23 cellular contexts compared by ENCODE assay signal in the genomic region with DNA sequence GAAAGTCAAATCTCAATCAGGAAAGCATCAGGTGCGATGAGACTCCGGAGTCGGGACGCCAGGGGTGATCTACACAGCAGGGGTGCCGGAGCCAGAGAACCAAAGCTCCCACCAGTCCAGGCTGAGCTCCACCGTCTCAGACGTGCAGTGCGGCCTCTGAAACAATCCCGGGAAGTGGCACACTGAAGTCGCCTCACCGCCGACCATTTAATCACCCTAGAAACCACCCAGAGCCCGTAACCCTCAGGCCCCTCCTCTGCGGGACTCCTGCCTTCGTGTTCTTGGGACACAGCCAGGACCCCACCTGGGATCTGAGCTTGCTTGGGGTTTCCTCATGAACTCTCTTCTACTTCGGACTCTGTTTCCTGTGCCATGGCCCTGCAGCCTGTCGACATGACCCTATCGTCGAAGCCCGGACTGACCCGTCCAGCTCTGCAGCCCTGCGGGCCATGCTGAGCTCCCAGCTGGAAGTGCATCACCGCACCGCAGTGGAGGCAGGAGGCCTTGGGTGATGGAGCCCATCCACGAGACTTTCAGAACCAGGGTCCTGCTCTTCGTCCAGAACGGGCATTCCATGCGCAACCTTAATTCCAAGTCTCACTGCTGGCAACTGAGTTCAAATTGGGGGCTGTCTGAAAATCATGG.
"Had no signal": no experiment of that assay in that cellular context is flagged by ENCODE, and none has a peak within 500 bp of the region (broad histone marks: within the 10 kb centered on the region; RNA-seq: fewer than 3 reads in every experiment).

No MANE protein-coding gene starts in this region.

- DNase-seq: colonic mucosa; effector CD8-positive, alpha-beta T cell; gastrocnemius medialis; immature natural killer cell; kidney; left cardiac atrium; left ventricle myocardium inferior; lower lobe of right lung; occipital lobe; small intestine; stimulated activated CD4-positive, alpha-beta T cell treated with anti-CD3 and anti-CD28 coated beads, Interleukin-2, amount 100 ng/mL, for 48 hours; stimulated activated naive CD4-positive, alpha-beta T cell treated with Interleukin-2 at 50 U/mL for 16 hours; thyroid gland had no signal

- H3K4me1 ChIP-seq: colonic mucosa, gastrocnemius medialis, lower lobe of right lung, thyroid gland had no signal

- H3K27me3 ChIP-seq: colonic mucosa, gastrocnemius medialis, neural progenitor cell, thyroid gland had no signal

- H3K4me3 ChIP-seq: colonic mucosa, gastrocnemius medialis, left ventricle myocardium inferior, lower lobe of right lung, neural progenitor cell, suprapubic skin, thyroid gland had no signal

- H3K4me2 ChIP-seq: neural progenitor cell had no signal

- H3K9me3 Mint-ChIP-seq: mesothelial cell of epicardium, type B pancreatic cell had no signal

- H3K36me3 Mint-ChIP-seq: immature natural killer cell, memory B cell, mesothelial cell of epicardium, neural progenitor cell, type B pancreatic cell had no signal

- H2AFZ ChIP-seq: neural progenitor cell had no signal

- H3K9ac ChIP-seq: neural progenitor cell had no signal

- H3K27ac ChIP-seq: colonic mucosa, gastrocnemius medialis, left ventricle myocardium inferior, lower lobe of right lung, neural progenitor cell, suprapubic skin, thyroid gland had no signal

- H3K27ac Mint-ChIP-seq: immature natural killer cell; memory B cell; mesothelial cell of epicardium; natural killer cell treated with Interleukin-12 subunit alpha and Interleukin-12 subunit beta and Interleukin-15 and Interleukin-18, amount 100 ng/mL, for 72 hours; type B pancreatic cell had no signal

- FAIRE-seq: endometrium, kidney, small intestine, urothelium cell line had no signal

- ATAC-seq: esophagus mucosa; gastrocnemius medialis; left cardiac atrium; lower lobe of right lung; natural killer cell treated with Interleukin-12 subunit alpha and Interleukin-12 subunit beta and Interleukin-15 and Interleukin-18, amount 100 ng/mL, for 72 hours; right cardiac atrium had no signal

- H3K9me3 ChIP-seq: colonic mucosa, gastrocnemius medialis, left ventricle myocardium inferior, lower lobe of right lung, suprapubic skin, thyroid gland had no signal

- H3K36me3 ChIP-seq: colonic mucosa, gastrocnemius medialis, left ventricle myocardium inferior, lower lobe of right lung, neural progenitor cell, suprapubic skin, thyroid gland had no signal
